ENCODE assay signal across 23 cellular contexts in genomic region chr5:86542532-86542931, GRCh38.
DNase-seq lines count a peak whose midpoint lies in the region; ATAC-seq, FAIRE-seq and TF ChIP-seq lines count a peak whose summit lies in the region.
"Had no signal": no experiment of that assay in that cellular context is flagged by ENCODE, and none has a peak within 500 bp of the region (broad histone marks: within the 10 kb centered on the region; RNA-seq: fewer than 3 reads in every experiment).

No MANE protein-coding gene starts in this region.

- H3K4me3 Mint-ChIP-seq in mesothelial cell of epicardium: no peak overlapping the region
- H3K4me3 Mint-ChIP-seq: activated naive CD8-positive, alpha-beta T cell; stimulated activated naive B cell treated with anti-CD40 and anti-IgM and Interleukin-4, amounts not matched to agents 10 μg/mL and 1 μg/mL and 100 μg/mL, for 72 hours had no signal

- no peaks in the 10 kb centered on the region for H3K4me1 Mint-ChIP-seq in mesothelial cell of epicardium
- H3K4me1 Mint-ChIP-seq: stimulated activated naive B cell treated with anti-CD40 and anti-IgM and Interleukin-4, amounts not matched to agents 10 μg/mL and 1 μg/mL and 100 μg/mL, for 72 hours had no signal

- H3K36me3 Mint-ChIP-seq in mesothelial cell of epicardium: no peaks in the 10 kb centered on the region
- H3K36me3 Mint-ChIP-seq: activated naive CD8-positive, alpha-beta T cell; stimulated activated naive B cell treated with anti-CD40 and anti-IgM and Interleukin-4, amounts not matched to agents 10 μg/mL and 1 μg/mL and 100 μg/mL, for 72 hours had no signal

- no peak for TF ChIP-seq CTCF in mesothelial cell of epicardium (IDR thresholded peaks at IDR 0.05; ENCODE audit: unreplicated experiment)

- H3K27ac Mint-ChIP-seq in mesothelial cell of epicardium: no peak overlapping the region
- H3K27ac Mint-ChIP-seq: activated naive CD8-positive, alpha-beta T cell; stimulated activated naive B cell treated with anti-CD40 and anti-IgM and Interleukin-4, amounts not matched to agents 10 μg/mL and 1 μg/mL and 100 μg/mL, for 72 hours had no signal

- no peaks in the 10 kb centered on the region for H3K27me3 Mint-ChIP-seq in mesothelial cell of epicardium (ENCODE audit: low read depth)
- H3K27me3 Mint-ChIP-seq: activated naive CD8-positive, alpha-beta T cell; stimulated activated naive B cell treated with anti-CD40 and anti-IgM and Interleukin-4, amounts not matched to agents 10 μg/mL and 1 μg/mL and 100 μg/mL, for 72 hours had no signal

- DNase-seq in RCC 7860 (ENCODE audit: low spot score) (no peak), mesothelial cell of epicardium (ENCODE audit: low spot score in 2 of 2, unreplicated experiment in 2 of 2) (no peak), cerebellum (ENCODE audit: low spot score) (no peak), HPDE6-E6E7 (ENCODE audit: extremely low spot score) (no peak)
- DNase-seq: activated CD4-positive, alpha-beta T cell treated with anti-CD3 and anti-CD28 coated beads for 4 hours; Calu3; hypothalamus; mucosa of descending colon; NCI-H526; OCI-M1; SHP77; stimulated activated naive B cell treated with anti-CD40 and anti-IgM and Interleukin-4, amounts not matched to agents 10 μg/mL and 1 μg/mL and 100 μg/mL, for 72 hours; testis had no signal

- peak; percentile 51 for ATAC-seq in GM18502 (IDR thresholded peaks at IDR 0.05; ENCODE audit: poor library complexity, unreplicated experiment)
- ATAC-seq in GM19351 (IDR thresholded peaks at IDR 0.05; ENCODE audit: unreplicated experiment): peak; percentile 73
- peak; percentile 71 for ATAC-seq in HG02571 (IDR thresholded peaks at IDR 0.05; ENCODE audit: unreplicated experiment)
- ATAC-seq in HG03439 (IDR thresholded peaks at IDR 0.05; ENCODE audit: unreplicated experiment): peak; percentile 79
- ATAC-seq: A549; mucosa of descending colon; stimulated activated naive B cell treated with anti-CD40 and anti-IgM and Interleukin-4, amounts not matched to agents 10 μg/mL and 1 μg/mL and 100 μg/mL, for 72 hours had no signal

- no peaks in the 10 kb centered on the region for H3K9me3 Mint-ChIP-seq in mesothelial cell of epicardium
- H3K9me3 Mint-ChIP-seq: stimulated activated naive B cell treated with anti-CD40 and anti-IgM and Interleukin-4, amounts not matched to agents 10 μg/mL and 1 μg/mL and 100 μg/mL, for 72 hours had no signal

- FAIRE-seq in RCC 7860 (lab: Jason Lieb, UNC): no peak
- FAIRE-seq: A549, astrocyte, frontal cortex, islet of Langerhans, TTC549 had no signal
